Comparison of ENCODE assay signal across 1 cellular context in the genomic region with DNA sequence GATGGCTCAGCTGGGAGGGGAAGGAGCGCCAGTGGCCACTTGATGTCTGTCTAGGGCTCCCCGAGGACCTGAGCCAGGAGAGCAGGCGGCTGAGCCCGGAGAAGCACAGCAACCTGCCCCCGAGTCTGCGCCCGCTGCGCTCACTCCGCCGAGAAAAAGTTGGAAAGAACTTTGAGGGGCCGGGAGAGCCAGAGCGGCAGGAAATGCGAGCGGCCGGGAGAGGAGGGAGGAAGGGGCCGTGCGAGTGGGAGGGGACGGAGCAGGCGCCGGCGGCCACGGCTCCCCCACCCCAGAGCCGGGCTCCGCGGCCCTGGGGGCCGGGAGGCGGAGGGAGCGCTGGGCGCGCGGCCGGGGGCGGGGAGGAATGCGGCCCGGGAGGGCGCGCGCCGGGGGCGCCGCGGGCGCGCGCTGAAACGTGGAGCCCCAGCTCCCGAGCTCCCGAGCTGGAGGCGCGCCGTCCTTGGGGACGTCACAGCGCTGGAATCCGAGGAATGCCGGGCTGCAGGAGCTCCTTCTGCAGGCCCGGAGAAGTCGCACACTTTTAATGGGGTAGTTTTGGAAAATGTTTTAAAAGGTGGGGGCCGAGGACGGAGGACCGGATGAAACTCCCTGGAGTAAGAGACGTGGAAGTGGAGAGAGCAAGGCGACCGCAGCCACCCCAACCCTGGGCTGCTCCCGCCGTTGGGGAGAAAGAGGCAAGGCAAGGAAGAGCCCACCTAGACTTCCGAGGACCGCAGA.
TF ChIP-seq lines count a peak whose summit lies in the region.

PTPN14 (minus strand) TSS at position 167 of the 738 bp plus-strand sequence. CDS start 86,799 bp downstream, outside the sequence.

TF ChIP-seq in H1, 55 proteins besides CTCF, POLR2A, EP300 and RAD21 (continued from another document):
- peak; percentile 27; the same call in 1 of the 2 replicates for TF ChIP-seq EGR1 (IDR thresholded peaks at IDR 0.05; ENCODE audit: borderline replicate concordance, low read depth, low read length)
- TF ChIP-seq TAF1 (IDR thresholded peaks at IDR 0.05; ENCODE audit: low read depth, low read length), result peak; percentile 75; the same call in 1 of the 2 replicates
- TF ChIP-seq JUND (IDR thresholded peaks at IDR 0.05; ENCODE audit: low read length), result peak; percentile 80
- TF ChIP-seq E2F6 (IDR thresholded peaks at IDR 0.05), result no peak
- peak; percentile 68 for TF ChIP-seq RBBP5 (IDR thresholded peaks at IDR 0.05; ENCODE audit: borderline replicate concordance, low read depth, low read length)
- no peak for TF ChIP-seq SRF (IDR thresholded peaks at IDR 0.05; ENCODE audit: low read depth, low read length)
- TF ChIP-seq RXRA (IDR thresholded peaks at IDR 0.05; ENCODE audit: insufficient read depth, low read depth, low read length), result no peak
- TF ChIP-seq TAF7 (optimal IDR thresholded peaks at IDR 0.05; ENCODE audit: borderline replicate concordance, low read depth, low read length), result peak; percentile 57
- peak; percentile 86 for TF ChIP-seq ASH2L (IDR thresholded peaks at IDR 0.05; ENCODE audit: low read length)
- peak; percentile 100 for TF ChIP-seq TEAD4 (IDR thresholded peaks at IDR 0.05; ENCODE audit: low read depth, low read length)
- peak; percentile 27; the same call in 1 of the 2 replicates for TF ChIP-seq JUN (IDR thresholded peaks at IDR 0.05; ENCODE audit: low read depth, low read length)
- TF ChIP-seq CTBP2 (IDR thresholded peaks at IDR 0.05; ENCODE audit: borderline replicate concordance, insufficient read depth, insufficient read length, low read length), result peak; percentile 37
- peak; percentile 45 for TF ChIP-seq KDM4A (IDR thresholded peaks at IDR 0.05; ENCODE audit: low read depth, low read length, severe bottlenecking)
- peak; percentile 21 for TF ChIP-seq NANOG (IDR thresholded peaks at IDR 0.05; ENCODE audit: insufficient read depth, low read depth, low read length, poor library complexity, severe bottlenecking)
- peak; percentile 31; the same call in 1 of the 2 replicates for TF ChIP-seq POLR2AphosphoS5 (IDR thresholded peaks at IDR 0.05; ENCODE audit: low read depth, low read length)
- peak; percentile 72; the same call in 1 of the 2 replicates for TF ChIP-seq PHF8 (conservative IDR thresholded peaks at IDR 0.05; ENCODE audit: low read depth, low read length)
- TF ChIP-seq CEBPB (IDR thresholded peaks at IDR 0.05; ENCODE audit: low read depth, low read length), result no peak
- TF ChIP-seq YY1 (IDR thresholded peaks at IDR 0.05; ENCODE audit: low read depth, low read length), result peak; percentile 47; the same call in 1 of the 2 replicates
- TF ChIP-seq CREB1 (IDR thresholded peaks at IDR 0.05), result peak; percentile 79
- 0 out of 4 replicates have a peak, but pooled peaks of 1 of the 2 experiments have one; percentile 27 for TF ChIP-seq SIN3A (conservative IDR thresholded peaks at IDR 0.05 in 1 of 2, IDR thresholded peaks at IDR 0.05 in 1 of 2; ENCODE audit: low read depth in 1 of 2, low read length in 2 of 2)
- TF ChIP-seq SP1 (IDR thresholded peaks at IDR 0.05; ENCODE audit: low read depth, low read length), result 0 out of 2 replicates have a peak, but pooled peaks have one; percentile 51
- TF ChIP-seq SUZ12 (IDR thresholded peaks at IDR 0.05; ENCODE audit: low read length), result no peak
